Comparison of ENCODE assay signal across 11 cellular contexts in the genomic region with DNA sequence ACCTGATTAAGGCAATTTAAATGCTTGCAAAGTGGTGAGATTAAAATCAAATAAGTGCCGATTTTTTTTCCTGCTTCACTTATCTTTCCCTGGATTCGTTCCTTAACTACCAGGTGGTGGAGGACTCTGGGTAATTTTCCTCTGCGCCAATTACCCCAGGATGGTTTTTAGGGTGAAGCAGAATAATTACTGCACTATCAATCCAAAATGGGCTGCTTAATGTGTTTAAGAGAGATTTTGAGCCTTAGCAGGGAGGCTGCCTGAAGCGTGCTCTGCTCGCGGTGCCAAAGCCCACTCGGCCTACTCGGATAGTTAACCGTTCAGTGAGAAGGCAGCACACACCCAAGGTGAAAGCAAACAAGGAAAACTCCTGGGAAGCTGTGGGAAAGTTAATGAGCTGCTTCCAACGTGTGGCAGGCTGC.
DNase-seq lines count a peak whose midpoint lies in the region; ATAC-seq, FAIRE-seq and TF ChIP-seq lines count a peak whose summit lies in the region.
"Had no signal": no experiment of that assay in that cellular context is flagged by ENCODE, and none has a peak within 500 bp of the region (broad histone marks: within the 10 kb centered on the region; RNA-seq: fewer than 3 reads in every experiment).

No MANE protein-coding gene starts in this region.

- no peaks in the 10 kb centered on the region for H3K9me2 ChIP-seq in hepatocyte (replicated peaks; ENCODE audit: insufficient read depth)

- peaks cover 8% of the 10 kb centered on the region for H3K27me3 Mint-ChIP-seq in chondrocyte (ENCODE audit: low read depth)
- H3K27me3 Mint-ChIP-seq: memory B cell had no signal

- TF ChIP-seq CTCF in hepatocyte (IDR thresholded peaks at IDR 0.05; ENCODE audit: poor library complexity) = no peak
- no peak for TF ChIP-seq CTCF in chondrocyte (IDR thresholded peaks at IDR 0.05)
- no peak for TF ChIP-seq CTCF in tibial nerve (IDR thresholded peaks at IDR 0.05)

- no peak for ATAC-seq in HG03442 (IDR thresholded peaks at IDR 0.05; ENCODE audit: unreplicated experiment)
- no peak for ATAC-seq in Right ventricle myocardium inferior

- H3K4me3 ChIP-seq in hepatocyte = no peak overlapping the region
- H3K4me3 ChIP-seq in small intestine (ENCODE audit: low read depth in 1 of 2, low read length in 2 of 2) = no peak overlapping the region
- H3K4me3 ChIP-seq in tibial nerve = no peak overlapping the region

- no peaks in the 10 kb centered on the region for H3K4me1 Mint-ChIP-seq in chondrocyte (ENCODE audit: low read depth)
- H3K4me1 Mint-ChIP-seq: memory B cell had no signal

- no peak overlapping the region for H3K4me3 Mint-ChIP-seq in chondrocyte (ENCODE audit: unreplicated experiment)
- H3K4me3 Mint-ChIP-seq: memory B cell had no signal

- no peaks in the 10 kb centered on the region for H4K20me1 ChIP-seq in hepatocyte (ENCODE audit: insufficient read depth, poor library complexity, severe bottlenecking)

- H3K27ac ChIP-seq in hepatocyte (no peak overlapping the region), small intestine (ENCODE audit: low read depth in 1 of 2, low read length in 1 of 2) (no peak overlapping the region), tibial nerve (no peak overlapping the region)

- TF ChIP-seq EP300 in tibial nerve (IDR thresholded peaks at IDR 0.05) = no peak

- H3K4me1 ChIP-seq in hepatocyte (ENCODE audit: insufficient read depth) (no peaks in the 10 kb centered on the region), small intestine (ENCODE audit: control insufficient read depth in 2 of 2, insufficient read depth in 1 of 2, low read depth in 1 of 2, low read length in 1 of 2) (no peaks in the 10 kb centered on the region), tibial nerve (peaks cover 0 to 6% (median 0%) of the 10 kb centered on the region in 4 donors)

- no peak for TF ChIP-seq POLR2A in tibial nerve (IDR thresholded peaks at IDR 0.05)

- no peaks in the 10 kb centered on the region for H3K36me3 ChIP-seq in hepatocyte (replicated peaks; ENCODE audit: insufficient read depth, low read depth)
- H3K36me3 ChIP-seq in small intestine (ENCODE audit: control insufficient read depth in 2 of 2, insufficient read depth in 2 of 2, low read length in 2 of 2) = no peaks in the 10 kb centered on the region
- H3K36me3 ChIP-seq in tibial nerve = no peaks in the 10 kb centered on the region

- no peaks in the 10 kb centered on the region for H3K79me2 ChIP-seq in hepatocyte

- intact Hi-C loops in Right ventricle myocardium inferior (cut with DNase I) = no loop called here

- peak overlapping the region; percentile 38 for H2AFZ ChIP-seq in hepatocyte

- no peaks in the 10 kb centered on the region for H3K9me3 Mint-ChIP-seq in chondrocyte (ENCODE audit: low read depth)

- no peaks in the 10 kb centered on the region for H3K9me3 ChIP-seq in hepatocyte (ENCODE audit: low read depth)
- H3K9me3 ChIP-seq in small intestine (ENCODE audit: control insufficient read depth, low read depth) = no peaks in the 10 kb centered on the region
- no peaks in the 10 kb centered on the region for H3K9me3 ChIP-seq in tibial nerve

- no peak for FAIRE-seq in small intestine (lab: Jason Lieb, UNC)

- H3K27me3 ChIP-seq in hepatocyte (no peaks in the 10 kb centered on the region), small intestine (ENCODE audit: control insufficient read depth in 2 of 2, insufficient read depth in 2 of 2, low read length in 2 of 2) (no peaks in the 10 kb centered on the region), tibial nerve (no peaks in the 10 kb centered on the region)

- DNase-seq in NCI-H1105 treated with DMSO at 0.1 percent for 48 hours (lab: John Stamatoyannopoulos, UW) = peak; percentile 98
- DNase-seq in NCI-H526 treated with DMSO at 0.1 percent for 48 hours (lab: John Stamatoyannopoulos, UW) = peak; percentile 90
- peak; percentile 8 for DNase-seq in hepatocyte (ENCODE audit: low spot score)
- DNase-seq in small intestine = peak; percentile 38
- no peak for DNase-seq in chondrocyte (ENCODE audit: low spot score)
- DNase-seq in tibial nerve (ENCODE audit: low spot score in 2 of 2) = no peak
- no peak for DNase-seq in Right ventricle myocardium inferior (ENCODE audit: missing footprints)
- DNase-seq: central memory CD4-positive, alpha-beta T cell; DMS53 had no signal

- H3K36me3 Mint-ChIP-seq in chondrocyte (ENCODE audit: low read depth) = no peaks in the 10 kb centered on the region
- H3K36me3 Mint-ChIP-seq: memory B cell had no signal

- WGBS in hepatocyte (ENCODE audit: low lambda C conversion rate, missing lambda C conversion rate) = 37% methylated on average over 10 of the region's 10 CpGs
- 8 to 37% (median 22%) methylated on average over 10 of the region's 10 CpGs for WGBS in small intestine, 3 donors
- 41 to 44% methylated on average over 10 of the region's 10 CpGs for WGBS in tibial nerve, 2 donors

- no peak overlapping the region for H3K27ac Mint-ChIP-seq in chondrocyte (ENCODE audit: unreplicated experiment)
- H3K27ac Mint-ChIP-seq: memory B cell had no signal

- peak overlapping the region; percentile 67 for H3K4me2 ChIP-seq in hepatocyte

Comparison
In these comparisons a context has a peak if more than half of its experiments do, and no peak if none do; other contexts are left out.
1. DNase-seq: peak in NCI-H1105 treated with DMSO at 0.1 percent for 48 hours (single experiment), NCI-H526 treated with DMSO at 0.1 percent for 48 hours (single experiment), hepatocyte (single experiment) and small intestine (single experiment); none in chondrocyte (single experiment), tibial nerve (0 of 2) and Right ventricle myocardium inferior (single experiment).